1 cellular context compared by ENCODE assay signal in genomic region chr4:1410491-1411325, GRCh38.
TF ChIP-seq lines count a peak whose summit lies in the region.

No MANE protein-coding gene starts in this region.

TF ChIP-seq in K562, 482 proteins besides CTCF, POLR2A, EP300 and RAD21 (continued from another document and continues in another):
- TF ChIP-seq FOXO4 (CRISPR knock-in tag; IDR thresholded peaks at IDR 0.05) (no peak), ARID1B (IDR thresholded peaks at IDR 0.05) (no peak), ZNF384 (IDR thresholded peaks at IDR 0.05; ENCODE audit: low read depth, low read length) (no peak), ID3 (CRISPR knock-in tag; IDR thresholded peaks at IDR 0.05) (no peak), ID3 (tag; IDR thresholded peaks at IDR 0.05) (peak; percentile 90), NR0B1 (IDR thresholded peaks at IDR 0.05; ENCODE audit: partially characterized antibody) (no peak), ZBTB9 (CRISPR knock-in tag; IDR thresholded peaks at IDR 0.05) (peak; percentile 89; the same call in 1 of the 2 replicates), E2F3 (CRISPR knock-in tag; IDR thresholded peaks at IDR 0.05) (no peak), ZNF398 (CRISPR knock-in tag; IDR thresholded peaks at IDR 0.05) (no peak), CHD4 (IDR thresholded peaks at IDR 0.05; ENCODE audit: insufficient read depth, insufficient replicate concordance, low read depth, low read length, poor library complexity, severe bottlenecking) (no peak), NFXL1 (CRISPR knock-in tag; IDR thresholded peaks at IDR 0.05) (no peak), BACH1 (tag; IDR thresholded peaks at IDR 0.05) (peak; percentile 77), PTBP1 (IDR thresholded peaks at IDR 0.05; ENCODE audit: low read depth, low read length) (0 out of 2 replicates have a peak, but pooled peaks have one; percentile 62), ZNF785 (CRISPR knock-in tag; IDR thresholded peaks at IDR 0.05) (no peak), HNRNPH1 (optimal IDR thresholded peaks at IDR 0.05; ENCODE audit: low read depth, low read length) (no peak), ZNF586 (CRISPR knock-in tag; conservative IDR thresholded peaks at IDR 0.05) (no peak), ARID4B (CRISPR knock-in tag; IDR thresholded peaks at IDR 0.05) (peak; percentile 100), SAP30 (IDR thresholded peaks at IDR 0.05; ENCODE audit: borderline replicate concordance, insufficient read depth, low read depth, low read length, poor library complexity, severe bottlenecking) (peak; percentile 99), U2AF1 (optimal IDR thresholded peaks at IDR 0.05; ENCODE audit: low read depth, low read length) (no peak), ESRRB (CRISPR knock-in tag; IDR thresholded peaks at IDR 0.05; ENCODE audit: borderline replicate concordance) (no peak), PHF21A (IDR thresholded peaks at IDR 0.05; ENCODE audit: borderline replicate concordance, low read depth) (no peak), CUX1 (CRISPR knock-in tag; IDR thresholded peaks at IDR 0.05) (no peak), TARDBP (IDR thresholded peaks at IDR 0.05) (peak; percentile 96), E2F6 (IDR thresholded peaks at IDR 0.05; ENCODE audit: borderline replicate concordance in 1 of 2, extremely low read depth in 1 of 2, insufficient read depth in 1 of 2, insufficient read length in 1 of 2, low read depth in 1 of 2, low read length in 1 of 2, poor library complexity in 1 of 2, severe bottlenecking in 1 of 2) (peak in 1 of 2 experiments; percentile 51), CSDE1 (IDR thresholded peaks at IDR 0.05) (no peak), ZNF75A (CRISPR knock-in tag; IDR thresholded peaks at IDR 0.05) (no peak), ZNF449 (CRISPR knock-in tag; IDR thresholded peaks at IDR 0.05) (no peak), TSC22D4 (tag; IDR thresholded peaks at IDR 0.05) (no peak), HCFC1 (IDR thresholded peaks at IDR 0.05; ENCODE audit: low read depth, low read length) (peak; percentile 62)
